In the genomic region with DNA sequence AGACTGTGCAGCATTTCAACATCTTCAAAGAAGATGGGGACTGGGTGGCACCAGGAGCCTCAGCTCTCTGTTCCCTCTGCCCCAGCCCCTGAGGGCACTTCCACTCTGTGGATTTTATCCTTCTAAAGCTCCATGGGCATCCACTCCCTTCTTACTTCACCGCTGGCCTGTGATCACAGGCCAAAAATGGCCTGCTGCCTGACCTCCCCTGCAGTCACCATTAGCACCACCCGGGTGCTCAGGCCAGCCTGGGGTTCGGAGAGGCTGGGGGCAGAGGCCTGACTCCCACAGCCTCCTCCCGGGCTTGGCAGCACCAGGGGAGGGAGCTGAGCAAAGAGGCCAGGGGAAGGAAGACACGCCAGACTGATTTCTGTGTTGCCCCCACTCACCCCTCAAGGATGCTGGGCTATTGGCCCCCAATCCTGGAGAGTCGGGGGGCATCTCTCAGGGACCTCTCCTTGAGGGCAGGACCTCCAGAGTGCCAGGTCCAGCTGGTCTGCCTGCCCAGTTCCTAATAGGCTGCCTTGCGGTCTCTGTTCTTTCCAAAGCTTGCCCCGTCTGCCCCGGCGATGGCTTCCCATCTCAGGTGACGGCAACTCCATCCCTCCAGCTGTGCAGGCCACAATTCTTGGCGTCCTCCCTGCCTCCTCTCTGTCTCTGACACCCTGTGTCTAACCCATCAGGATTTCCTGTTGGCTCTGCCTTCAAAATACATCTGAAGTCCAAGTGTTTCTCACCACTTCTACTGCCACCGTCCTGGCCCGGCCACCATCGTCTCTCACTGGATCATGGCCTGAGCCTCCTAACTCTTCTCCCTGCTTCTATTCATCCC, we compare ENCODE assay signal across 18 cellular contexts.
"Had no signal": no experiment of that assay in that cellular context is flagged by ENCODE, and none has a peak within 500 bp of the region (broad histone marks: within the 10 kb centered on the region; RNA-seq: fewer than 3 reads in every experiment).

No MANE protein-coding gene starts in this region.

- H3K4me1 Mint-ChIP-seq: activated B cell treated with CpG ODN at 0.5 μM for 24 hours, naive B cell had no signal

- H3K27me3 Mint-ChIP-seq: activated naive CD8-positive, alpha-beta T cell; dendritic cell treated with granulocyte-macrophage colony-stimulating factor and Interleukin-4, amounts not matched to agents 40 ng/mL and 50 ng/mL, for 4 days; naive B cell had no signal

- H3K27ac Mint-ChIP-seq: activated B cell treated with CpG ODN at 0.5 μM for 24 hours; activated naive CD8-positive, alpha-beta T cell; dendritic cell treated with granulocyte-macrophage colony-stimulating factor and Interleukin-4, amounts not matched to agents 40 ng/mL and 50 ng/mL, for 4 days; naive B cell; T-helper 2 cell treated with Interferon-gamma antibody and Interleukin-4, amounts not matched to agents 5 μg/mL and 100 μg/mL, for 36 hours had no signal

- H3K27ac ChIP-seq: brain microvascular endothelial cell, neutrophil, parathyroid adenoma, transverse colon had no signal

- H3K27me3 ChIP-seq: brain microvascular endothelial cell, neutrophil, transverse colon had no signal

- H3K36me3 Mint-ChIP-seq: activated naive CD8-positive, alpha-beta T cell; naive B cell had no signal

- H3K4me3 Mint-ChIP-seq: activated B cell treated with CpG ODN at 0.5 μM for 24 hours; activated naive CD8-positive, alpha-beta T cell; dendritic cell treated with granulocyte-macrophage colony-stimulating factor and Interleukin-4, amounts not matched to agents 40 ng/mL and 50 ng/mL, for 4 days; naive B cell; T-helper 2 cell treated with Interferon-gamma antibody and Interleukin-4, amounts not matched to agents 5 μg/mL and 100 μg/mL, for 36 hours had no signal

- H3K9me3 Mint-ChIP-seq: activated B cell treated with CpG ODN at 0.5 μM for 24 hours; dendritic cell treated with granulocyte-macrophage colony-stimulating factor and Interleukin-4, amounts not matched to agents 40 ng/mL and 50 ng/mL, for 4 days; T-helper 2 cell treated with Interferon-gamma antibody and Interleukin-4, amounts not matched to agents 5 μg/mL and 100 μg/mL, for 36 hours had no signal

- DNase-seq: activated B cell treated with CpG ODN at 0.5 μM for 24 hours; brain microvascular endothelial cell; effector memory CD4-positive, alpha-beta T cell; foreskin melanocyte; midbrain; naive B cell; stimulated activated CD4-positive, alpha-beta T cell treated with anti-CD3 and anti-CD28 coated beads, Interleukin-15, amount 100 ng/mL, for 24 hours; stimulated activated CD4-positive, alpha-beta T cell treated with anti-CD3 and anti-CD28 coated beads, Interleukin-4, amount 100 ng/mL, for 1 hour; stimulated activated naive CD4-positive, alpha-beta T cell; substantia nigra; SW 1271; transverse colon had no signal

- H3K4me3 ChIP-seq: lung, transverse colon had no signal

- H3K4me1 ChIP-seq: parathyroid adenoma, transverse colon had no signal

- H3K9me3 ChIP-seq: neutrophil, transverse colon had no signal

- H3K36me3 ChIP-seq: brain microvascular endothelial cell, neutrophil, transverse colon had no signal
